In genomic region chr17:1494203-1494602, GRCh38 we compare ENCODE assay signal across 20 cellular contexts. TPM values are rescaled to one million over a fixed set of nuclear protein-coding genes. Genes with fewer than 3 reads are reported as not detected.
DNase-seq lines count a peak whose midpoint lies in the region; TF ChIP-seq lines count a peak whose summit lies in the region.
"Had no signal": no experiment of that assay in that cellular context is flagged by ENCODE, and none has a peak within 500 bp of the region (broad histone marks: within the 10 kb centered on the region; RNA-seq: fewer than 3 reads in every experiment).

No MANE protein-coding gene starts in this region.

- no peak overlapping the region for H3K9ac ChIP-seq in BLaER1

- WGBS in esophagus squamous epithelium, 2 donors: 91 to 95% methylated on average over 7 of the region's 7 CpGs
- 97% methylated on average over 7 of the region's 7 CpGs for WGBS in sigmoid colon, 2 donors

- H3K4me2 ChIP-seq in BLaER1: peak overlapping the region; percentile 97

- H3K27me3 ChIP-seq in BLaER1: peaks cover 28% of the 10 kb centered on the region
- no peaks in the 10 kb centered on the region for H3K27me3 ChIP-seq in esophagus squamous epithelium
- H3K27me3 ChIP-seq in sigmoid colon: no peaks in the 10 kb centered on the region
- H3K27me3 ChIP-seq: body of pancreas, MG63 had no signal

- intact Hi-C loops in esophagus squamous epithelium (cut with DNase I) (no loop called here), sigmoid colon (cut with DNase I) (loop anchor here (5.0 kb wide), 1 partner anchor 127 kb away; no protein-coding TSS in a partner anchor)

- no peak overlapping the region for H3K27ac Mint-ChIP-seq in type B pancreatic cell
- H3K27ac Mint-ChIP-seq: activated naive CD8-positive, alpha-beta T cell treated with anti-CD3 and anti-CD28 coated beads, Interleukin-2, amount 10 ng/mL, durations not matched to agents 7 days and 5 days had no signal

- POLR2A ChIA-PET in RWPE1 (lab: Yijun Ruan, JAX; ENCODE audit: low non-redundant PET): no interaction called here

- no peak for TF ChIP-seq EP300 in sigmoid colon (IDR thresholded peaks at IDR 0.05)

- peaks cover 28% of the 10 kb centered on the region; the same call in 1 of the 2 replicates for H3K36me3 ChIP-seq in BLaER1
- H3K36me3 ChIP-seq in esophagus squamous epithelium: peaks cover 0 to 45% (median 8%) of the 10 kb centered on the region in 3 donors
- H3K36me3 ChIP-seq in sigmoid colon: peaks cover 0 to 38% (median 4%) of the 10 kb centered on the region in 4 donors
- H3K36me3 ChIP-seq: MG63 had no signal

- H3K27ac ChIP-seq in BLaER1 (no peak overlapping the region), RWPE1 (peak overlapping the region; percentile 80), esophagus squamous epithelium (peak overlapping the region; percentile 34 to 98 (median 91)), sigmoid colon (peak overlapping the region; percentile 90 to 100 (median 98))

- TF ChIP-seq CTCF in RWPE1 (conservative IDR thresholded peaks at IDR 0.05; ENCODE audit: low read depth) (no peak), esophagus squamous epithelium (IDR thresholded peaks at IDR 0.05) (no peak), sigmoid colon (IDR thresholded peaks at IDR 0.05) (no peak), type B pancreatic cell (conservative IDR thresholded peaks at IDR 0.05) (no peak)

- CTCF ChIA-PET in RWPE1 (lab: Yijun Ruan, JAX): interaction anchor here (0.6 kb wide), 1 partner anchor 133 kb away, joined by 5 read pairs; no protein-coding TSS in a partner anchor

- H3K36me3 Mint-ChIP-seq in type B pancreatic cell: no peaks in the 10 kb centered on the region

- peaks cover 48% of the 10 kb centered on the region for H4K20me1 ChIP-seq in BLaER1

- peaks cover 60% of the 10 kb centered on the region for H3K4me1 ChIP-seq in BLaER1
- H3K4me1 ChIP-seq in esophagus squamous epithelium: peaks cover 26 to 66% (median 45%) of the 10 kb centered on the region in 3 donors
- H3K4me1 ChIP-seq in sigmoid colon: peaks cover 0 to 74% (median 69%) of the 10 kb centered on the region in 4 donors

- no peaks in the 10 kb centered on the region for H3K9me3 Mint-ChIP-seq in type B pancreatic cell
- H3K9me3 Mint-ChIP-seq: activated naive CD8-positive, alpha-beta T cell treated with anti-CD3 and anti-CD28 coated beads, Interleukin-2, amount 10 ng/mL, durations not matched to agents 7 days and 5 days had no signal

- TF ChIP-seq POLR2A in esophagus squamous epithelium (IDR thresholded peaks at IDR 0.05) (no peak), sigmoid colon (IDR thresholded peaks at IDR 0.05) (no peak)

- H3K4me3 Mint-ChIP-seq in type B pancreatic cell: no peak overlapping the region
- H3K4me3 Mint-ChIP-seq: activated naive CD8-positive, alpha-beta T cell treated with anti-CD3 and anti-CD28 coated beads, Interleukin-2, amount 10 ng/mL, durations not matched to agents 7 days and 5 days had no signal

- peaks cover 16% of the 10 kb centered on the region for H3K4me1 Mint-ChIP-seq in type B pancreatic cell (ENCODE audit: unreplicated experiment)

- DNase-seq in RWPE1 (ENCODE audit: low spot score): no peak
- no peak for DNase-seq in esophagus squamous epithelium (lab: John Stamatoyannopoulos, UW)
- DNase-seq in sigmoid colon: no peak
- no peak for DNase-seq in GM03348 (ENCODE audit: low spot score)
- no peak for DNase-seq in type B pancreatic cell (ENCODE audit: extremely low spot score, unreplicated experiment)
- no peak for DNase-seq in central memory CD4-positive, alpha-beta T cell
- DNase-seq in cerebellar cortex (ENCODE audit: low spot score): no peak
- DNase-seq: activated CD4-positive, alpha-beta T cell treated with anti-CD3 and anti-CD28 coated beads for 4 hours; activated naive CD8-positive, alpha-beta T cell treated with anti-CD3 and anti-CD28 coated beads, Interleukin-2, amount 10 ng/mL, durations not matched to agents 7 days and 5 days; body of pancreas; DMS53; hippocampal formation; MG63; naive thymus-derived CD4-positive, alpha-beta T cell; NCI-H1436 treated with DMSO at 0.1 percent for 48 hours; NCI-H2171; NCI-H526; spleen; stimulated activated CD4-positive, alpha-beta T cell treated with anti-CD3 and anti-CD28 coated beads, Interleukin-4, amount 100 ng/mL, for 4 hours had no signal

- H3K9me3 ChIP-seq in BLaER1 (no peaks in the 10 kb centered on the region), esophagus squamous epithelium (no peaks in the 10 kb centered on the region), sigmoid colon (no peaks in the 10 kb centered on the region)
- H3K9me3 ChIP-seq: body of pancreas, MG63, spleen had no signal

- H3K27me3 Mint-ChIP-seq in type B pancreatic cell: no peaks in the 10 kb centered on the region

- H3K4me3 ChIP-seq in BLaER1: no peak overlapping the region
- no peak overlapping the region for H3K4me3 ChIP-seq in esophagus squamous epithelium
- no peak overlapping the region for H3K4me3 ChIP-seq in sigmoid colon
- H3K4me3 ChIP-seq: body of pancreas, MG63, spleen had no signal

RNA-seq across cellular contexts. Expression of gene MYO1C, which starts 1.7 kb away (rescaled TPM):
- 10 to 100 TPM; 62.0 to 80.5 (median 64.2) TPM for total RNA-seq in esophagus squamous epithelium
- total RNA-seq in sigmoid colon: 100 to 1,000 TPM; 102 to 179 (median 117) TPM
- 100 to 1,000 TPM in 1 of 3 donors, 10 to 100 TPM in 2; 72.7 to 116 (median 86.2) TPM for polyA plus RNA-seq in sigmoid colon
- 73.6 and 132 TPM in 2 replicates for total RNA-seq in type B pancreatic cell (ENCODE audit: low replicate concordance)

RNA-seq across cellular contexts. Expression of gene INPP5K, which starts 22.2 kb away (rescaled TPM):
- total RNA-seq in esophagus squamous epithelium: 10 to 100 TPM; 18.4 to 44.3 (median 35.0) TPM
- total RNA-seq in sigmoid colon: 10 to 100 TPM; 41.0 to 66.5 (median 58.7) TPM
- 10 to 100 TPM; 25.7 to 33.1 (median 31.2) TPM for polyA plus RNA-seq in sigmoid colon
- 21.2 and 29.7 TPM in 2 replicates for total RNA-seq in type B pancreatic cell (ENCODE audit: low replicate concordance)

RNA-seq across cellular contexts. Expression of gene CRK, which starts 38.2 kb away (rescaled TPM):
- total RNA-seq in esophagus squamous epithelium (10 to 100 TPM; 33.8 to 59.3 (median 51.2) TPM), sigmoid colon (10 to 100 TPM; 61.5 to 88.7 (median 76.1) TPM), type B pancreatic cell (ENCODE audit: low replicate concordance) (49.5 and 53.6 TPM in 2 replicates)
- polyA plus RNA-seq in sigmoid colon: 10 to 100 TPM; 33.6 to 68.4 (median 48.0) TPM
